20 cellular contexts compared by ENCODE assay signal in genomic region chr2:205017381-205017780, GRCh38.
DNase-seq lines count a peak whose midpoint lies in the region; ATAC-seq, FAIRE-seq and TF ChIP-seq lines count a peak whose summit lies in the region.
"Had no signal": no experiment of that assay in that cellular context is flagged by ENCODE, and none has a peak within 500 bp of the region (broad histone marks: within the 10 kb centered on the region; RNA-seq: fewer than 3 reads in every experiment).

No MANE protein-coding gene starts in this region.

- 52 to 58% methylated on average over 2 of the region's 2 CpGs for WGBS in sigmoid colon, 2 donors

- in situ Hi-C loops in Panc1 (cut with HindIII; ENCODE audit: low pct_unique_long_range_greater_than_20kb, low sequenced_read_pairs): no loop called here

- FAIRE-seq in H54 (lab: Jason Lieb, UNC): peak; percentile 20
- FAIRE-seq: D721Med had no signal

- H3K4me1 ChIP-seq in Panc1 (ENCODE audit: control insufficient read depth, insufficient read depth, low read length) (no peaks in the 10 kb centered on the region), sigmoid colon (peaks cover 0 to 25% (median 23%) of the 10 kb centered on the region in 4 donors)
- H3K4me1 ChIP-seq: BE2C had no signal

- no TSS peak for BruUV-seq in Panc1 (replicated peaks; lab: Mats Ljungman, UMichigan)

- H3K27ac ChIP-seq in Panc1 (ENCODE audit: low read length) (peak overlapping the region; percentile 26; the same call in 1 of the 2 replicates), sigmoid colon (no peak overlapping the region)
- H3K27ac ChIP-seq: PC-9, SK-N-MC had no signal

- intact Hi-C loops in Panc1 (cut with micrococcal nuclease; ENCODE audit: unreplicated experiment) (no loop called here), sigmoid colon (cut with DNase I) (no loop called here)

- no peak for TF ChIP-seq POLR2A in H54 (IDR thresholded peaks at IDR 0.05; ENCODE audit: low read depth, low read length)
- no peak for TF ChIP-seq POLR2A in sigmoid colon (IDR thresholded peaks at IDR 0.05)

- no peak for ATAC-seq in Panc1
- ATAC-seq in HG02885 (IDR thresholded peaks at IDR 0.05; ENCODE audit: poor library complexity, unreplicated experiment): no peak
- ATAC-seq: T-cell had no signal

- peaks cover 6% of the 10 kb centered on the region; the same call in 1 of the 2 replicates for H3K9me3 ChIP-seq in Panc1 (ENCODE audit: control insufficient read depth, insufficient read depth, low read depth, low read length)
- H3K9me3 ChIP-seq in sigmoid colon: no peaks in the 10 kb centered on the region
- H3K9me3 ChIP-seq: BE2C had no signal

- no peaks in the 10 kb centered on the region for H3K36me3 ChIP-seq in Panc1 (ENCODE audit: control insufficient read depth, insufficient read depth, low read length)
- H3K36me3 ChIP-seq in sigmoid colon: no peaks in the 10 kb centered on the region
- H3K36me3 ChIP-seq: BE2C had no signal

- H3K4me3 ChIP-seq in Panc1 (ENCODE audit: low read depth in 2 of 2, low read length in 2 of 2) (no peak overlapping the region), sigmoid colon (no peak overlapping the region)
- H3K4me3 ChIP-seq: PC-9, SK-N-MC had no signal

- TF ChIP-seq EP300 in sigmoid colon (IDR thresholded peaks at IDR 0.05): no peak

- no peaks in the 10 kb centered on the region for H3K27me3 ChIP-seq in Panc1 (ENCODE audit: control insufficient read depth, insufficient read depth, low read length)
- no peaks in the 10 kb centered on the region for H3K27me3 ChIP-seq in sigmoid colon
- H3K27me3 ChIP-seq: BE2C had no signal

- TF ChIP-seq CTCF in Panc1 (IDR thresholded peaks at IDR 0.05): no peak
- TF ChIP-seq CTCF in sigmoid colon (IDR thresholded peaks at IDR 0.05): no peak

- CTCF ChIA-PET in Panc1 (lab: Charles Lee): no interaction called here

- POLR2A ChIA-PET in Panc1 (lab: Charles Lee): no interaction called here

- peak; percentile 20 for DNase-seq in COLO668 (lab: John Stamatoyannopoulos, UW; ENCODE audit: unreplicated experiment)
- DNase-seq in H54 (ENCODE audit: insufficient read length, low spot score): no peak
- no peak for DNase-seq in Panc1 (ENCODE audit: low read depth, low spot score)
- peak; percentile 39 for DNase-seq in midbrain (lab: John Stamatoyannopoulos, UW)
- DNase-seq in sigmoid colon: no peak
- no peak for DNase-seq in DMS79 (lab: John Stamatoyannopoulos, UW)
- DNase-seq: BE2C; CD4-positive, alpha-beta memory T cell; H9; IMR-90; Kasumi-1; MV-4-11; NCI-H1436 treated with DMSO at 0.1 percent for 48 hours; NCI-H2107; NCI-H446 treated with DMSO at 0.1 percent for 48 hours; T-cell had no signal

Comparison
In these comparisons a context has a peak if more than half of its experiments do, and no peak if none do; other contexts are left out.
1. DNase-seq: peak in COLO668 (single experiment) and midbrain (single experiment); none in H54 (single experiment), Panc1 (single experiment), sigmoid colon (single experiment) and DMS79 (single experiment).